Comparison of ENCODE assay signal across 22 cellular contexts in the genomic region with DNA sequence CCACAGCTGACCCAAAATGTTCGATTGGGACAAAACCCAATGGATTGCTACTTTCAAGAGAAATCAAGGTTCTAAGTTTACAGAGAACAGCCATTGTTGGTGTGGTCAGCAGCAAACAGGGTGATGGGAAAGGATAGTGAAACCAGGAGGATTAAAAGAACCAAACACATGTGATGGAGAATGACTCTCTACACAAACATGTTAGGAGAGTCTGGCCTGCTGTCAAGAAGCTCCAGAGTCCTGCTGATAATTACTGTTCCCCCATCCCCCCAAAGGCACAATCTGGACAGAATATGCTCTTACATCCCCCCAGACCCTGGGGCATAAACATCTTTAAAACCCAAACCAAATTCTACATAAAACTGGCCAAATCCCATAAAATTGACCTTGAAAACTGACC. TPM values are rescaled to one million over a fixed set of nuclear protein-coding genes. Genes with fewer than 3 reads are reported as not detected.
A peak's percentile ranks its signal among the peaks of the same experiment; 100 is the strongest.
DNase-seq lines count a peak whose midpoint lies in the region; ATAC-seq and TF ChIP-seq lines count a peak whose summit lies in the region.
"Had no signal": no experiment of that assay in that cellular context is flagged by ENCODE, and none has a peak within 500 bp of the region (broad histone marks: within the 10 kb centered on the region; RNA-seq: fewer than 3 reads in every experiment).

No MANE protein-coding gene starts in this region.

- H3K9me3 ChIP-seq in psoas muscle: no peaks in the 10 kb centered on the region
- H3K9me3 ChIP-seq: HAP-1, spleen had no signal

- 61 to 77% (median 75%) methylated on average over 1 of the region's 1 CpG for WGBS in psoas muscle, 3 donors

- H3K27me3 Mint-ChIP-seq in nephron progenitor cell (ENCODE audit: low read depth, poor library complexity): no peaks in the 10 kb centered on the region
- H3K27me3 Mint-ChIP-seq: activated CD8-positive, alpha-beta T cell treated with anti-CD3 and anti-CD28 coated beads for 36 hours; CD8-positive, alpha-beta memory T cell had no signal

- H3K4me3 ChIP-seq in BJ (ENCODE audit: low read depth, low read length) (no peak overlapping the region), psoas muscle (no peak overlapping the region)
- H3K4me3 ChIP-seq: HAP-1, spleen had no signal

- H3K36me3 Mint-ChIP-seq in nephron progenitor cell (ENCODE audit: low read depth): no peaks in the 10 kb centered on the region

- intact Hi-C loops in psoas muscle (cut with DNase I): loop anchor here in 1 of 2 donors (10.0 kb wide), 1 partner anchor 109 kb away; the partner anchor contains the start of gene PSME4

- no peak for TF ChIP-seq CTCF in BJ (IDR thresholded peaks at IDR 0.05; ENCODE audit: insufficient read depth, low read depth, low read length)
- no peak for TF ChIP-seq CTCF in nephron progenitor cell (IDR thresholded peaks at IDR 0.05)
- TF ChIP-seq CTCF in psoas muscle (IDR thresholded peaks at IDR 0.05): no peak

- no peak for ATAC-seq in psoas muscle
- ATAC-seq: activated CD8-positive, alpha-beta T cell treated with anti-CD3 and anti-CD28 coated beads for 36 hours; foreskin keratinocyte had no signal

- H3K27me3 ChIP-seq in BJ (ENCODE audit: control insufficient read depth, insufficient read depth, low read length): no peaks in the 10 kb centered on the region
- H3K27me3 ChIP-seq in psoas muscle (ENCODE audit: insufficient read depth in 3 of 3, low read length in 2 of 3): no peaks in the 10 kb centered on the region
- H3K27me3 ChIP-seq: foreskin keratinocyte, spleen had no signal

- peaks cover 5% of the 10 kb centered on the region for H3K4me1 ChIP-seq in psoas muscle
- H3K4me1 ChIP-seq: HAP-1, spleen had no signal

- H3K4me1 Mint-ChIP-seq in nephron progenitor cell: peaks cover 24% of the 10 kb centered on the region
- H3K4me1 Mint-ChIP-seq: CD8-positive, alpha-beta memory T cell had no signal

- POLR2A ChIA-PET in BJ (lab: Charles Lee): no interaction called here

- DNase-seq in BJ (ENCODE audit: low read depth): peak; percentile 23
- peak; percentile 49 for DNase-seq in LHCN-M2 (ENCODE audit: low read depth)
- no peak for DNase-seq in nephron progenitor cell
- no peak for DNase-seq in NCI-H1417 treated with DMSO at 0.1 percent for 48 hours (lab: John Stamatoyannopoulos, UW)
- no peak for DNase-seq in mesenteric fat pad (ENCODE audit: low spot score)
- DNase-seq in NCI-H1436 (lab: John Stamatoyannopoulos, UW): no peak
- no peak for DNase-seq in psoas muscle
- DNase-seq: activated CD4-positive, CD25-positive, alpha-beta regulatory T cell; activated CD8-positive, alpha-beta T cell treated with anti-CD3 and anti-CD28 coated beads for 36 hours; activated naive CD4-positive, alpha-beta T cell treated with anti-CD3 and anti-CD28 coated beads for 36 hours; activated T-cell treated with anti-CD3 and anti-CD28 coated beads, Interleukin-2, amount 50 U/mL, for 1 hour; CD8-positive, alpha-beta memory T cell; central memory CD4-positive, alpha-beta T cell; DMS79 treated with DMSO at 0.1 percent for 48 hours; foreskin keratinocyte; KG1; NCI-H2029; spleen; stimulated activated CD4-positive, alpha-beta T cell treated with anti-CD3 and anti-CD28 coated beads, Interleukin-4, amount 100 ng/mL, for 1 hour; stimulated activated naive CD4-positive, alpha-beta T cell treated with Interleukin-2 at 50 U/mL for 16 hours had no signal

- H3K4me3 Mint-ChIP-seq in nephron progenitor cell: no peak overlapping the region
- H3K4me3 Mint-ChIP-seq: activated CD8-positive, alpha-beta T cell treated with anti-CD3 and anti-CD28 coated beads for 36 hours; activated naive CD4-positive, alpha-beta T cell treated with anti-CD3 and anti-CD28 coated beads for 36 hours; CD8-positive, alpha-beta memory T cell had no signal

- CTCF ChIA-PET in BJ (lab: Yijun Ruan, JAX): no interaction called here

- no peaks in the 10 kb centered on the region for H3K36me3 ChIP-seq in BJ (ENCODE audit: control insufficient read depth, insufficient read depth, low read length)
- no peaks in the 10 kb centered on the region for H3K36me3 ChIP-seq in psoas muscle (ENCODE audit: insufficient read depth in 1 of 2, low read depth in 1 of 2)
- H3K36me3 ChIP-seq: HAP-1 had no signal

- H3K27ac ChIP-seq in cingulate gyrus (ENCODE audit: low read depth, low read length) (peak overlapping the region; percentile 31), psoas muscle (no peak overlapping the region)
- H3K27ac ChIP-seq: spleen had no signal

- H3K27ac Mint-ChIP-seq in nephron progenitor cell: peak overlapping the region; percentile 89
- H3K27ac Mint-ChIP-seq: activated CD8-positive, alpha-beta T cell treated with anti-CD3 and anti-CD28 coated beads for 36 hours; activated naive CD4-positive, alpha-beta T cell treated with anti-CD3 and anti-CD28 coated beads for 36 hours had no signal

- no peaks in the 10 kb centered on the region for H3K9me3 Mint-ChIP-seq in nephron progenitor cell
- H3K9me3 Mint-ChIP-seq: activated CD8-positive, alpha-beta T cell treated with anti-CD3 and anti-CD28 coated beads for 36 hours; activated naive CD4-positive, alpha-beta T cell treated with anti-CD3 and anti-CD28 coated beads for 36 hours; CD8-positive, alpha-beta memory T cell had no signal

RNA-seq across cellular contexts. Expression of gene ACYP2, which starts 32.0 kb away (rescaled TPM):
- polyA plus RNA-seq in BJ (2011; rRNA removed): 7.0 and 9.7 TPM in 2 replicates
- polyA minus RNA-seq in BJ (2011; rRNA and poly(A)+ RNA removed): 3.6 and 3.7 TPM in 2 replicates
- total RNA-seq in LHCN-M2 (2014; rRNA removed): 13.3 and 16.9 TPM in 2 replicates
- polyA plus RNA-seq in LHCN-M2 (2012): 18.9 TPM
- 23.4 TPM for total RNA-seq in mesenteric fat pad
- total RNA-seq in psoas muscle: 100 to 1,000 TPM in 2 of 4 donors, 10 to 100 TPM in 2; 74.6 to 112 (median 93.5) TPM
- polyA plus RNA-seq in psoas muscle: 100 to 1,000 TPM in 2 of 3 donors, 10 to 100 TPM in 1; 73.5 to 231 (median 137) TPM

Comparison
In these comparisons a context has a peak if more than half of its experiments do, and no peak if none do; other contexts are left out.
1. DNase-seq: peak in BJ (single experiment) and LHCN-M2 (single experiment); none in nephron progenitor cell (single experiment), NCI-H1417 treated with DMSO at 0.1 percent for 48 hours (single experiment), mesenteric fat pad (single experiment), NCI-H1436 (single experiment) and psoas muscle (0 of 2).